Comparison of ENCODE assay signal across 19 cellular contexts in genomic region chr15:83855956-83856355, GRCh38.
DNase-seq lines count a peak whose midpoint lies in the region; ATAC-seq, FAIRE-seq and TF ChIP-seq lines count a peak whose summit lies in the region.
"Had no signal": no experiment of that assay in that cellular context is flagged by ENCODE, and none has a peak within 500 bp of the region (broad histone marks: within the 10 kb centered on the region; RNA-seq: fewer than 3 reads in every experiment).

No MANE protein-coding gene starts in this region.

- no peak for TF ChIP-seq CTCF in bronchial epithelial cell (IDR thresholded peaks at IDR 0.05; ENCODE audit: insufficient read depth, low read length, severe bottlenecking)
- TF ChIP-seq CTCF in endodermal cell (conservative IDR thresholded peaks at IDR 0.05), result no peak
- no peak for TF ChIP-seq CTCF in natural killer cell (IDR thresholded peaks at IDR 0.05)

- H3K4me1 Mint-ChIP-seq in endodermal cell (peaks cover 8% of the 10 kb centered on the region), natural killer cell (no peaks in the 10 kb centered on the region)
- H3K4me1 Mint-ChIP-seq: GM23338 had no signal

- H3K27me3 Mint-ChIP-seq in endodermal cell (ENCODE audit: insufficient read depth), result peaks cover under 1% of the 10 kb centered on the region
- H3K27me3 Mint-ChIP-seq in natural killer cell (ENCODE audit: low read depth in 2 of 2), result no peaks in the 10 kb centered on the region

- H3K4me1 ChIP-seq in rectal smooth muscle tissue (ENCODE audit: control insufficient read depth, insufficient read depth, low read length) (peaks cover 33% of the 10 kb centered on the region), endodermal cell (ENCODE audit: control insufficient read depth, insufficient read depth, low read length) (peaks cover 4% of the 10 kb centered on the region)
- H3K4me1 ChIP-seq: Caco-2, HAP-1 had no signal

- H3K27ac ChIP-seq in rectal smooth muscle tissue (ENCODE audit: low read depth, low read length) (peak overlapping the region; percentile 53), endodermal cell (ENCODE audit: low read depth, low read length) (no peak overlapping the region)

- H3K9ac ChIP-seq in rectal smooth muscle tissue (ENCODE audit: low read length), result no peak overlapping the region
- H3K9ac ChIP-seq in endodermal cell (ENCODE audit: extremely low read depth, low read length, poor library complexity, severe bottlenecking), result no peak overlapping the region

- no peaks in the 10 kb centered on the region for H3K27me3 ChIP-seq in bronchial epithelial cell (ENCODE audit: control insufficient read depth, insufficient read depth, low read length)
- no peaks in the 10 kb centered on the region for H3K27me3 ChIP-seq in rectal smooth muscle tissue (ENCODE audit: control insufficient read depth, insufficient read depth, low read length)
- no peaks in the 10 kb centered on the region for H3K27me3 ChIP-seq in endodermal cell (ENCODE audit: control insufficient read depth, insufficient read depth, low read length, poor library complexity, severe bottlenecking)

- peak; percentile 43 for DNase-seq in ELR (ENCODE audit: low read depth)
- DNase-seq in HT1080 (ENCODE audit: low read depth), result peak; percentile 69
- DNase-seq in bronchial epithelial cell (ENCODE audit: low read depth), result peak; percentile 70
- DNase-seq in endodermal cell, result no peak
- no peak for DNase-seq in natural killer cell
- DNase-seq in stimulated activated CD8-positive, alpha-beta memory T cell treated with anti-CD3 and anti-CD28 coated beads, Interleukin-4, amount 100 ng/mL, for 48 hours, result no peak
- DNase-seq: Caco-2; CD4-positive, alpha-beta T cell; KG1; NCI-H1092 treated with DMSO at 0.1 percent for 48 hours; NCI-H146; NCI-H510A; NCI-H748 treated with DMSO at 0.1 percent for 48 hours had no signal

- H3K36me3 ChIP-seq in bronchial epithelial cell (ENCODE audit: control insufficient read depth, insufficient read depth, low read length), result no peaks in the 10 kb centered on the region
- H3K36me3 ChIP-seq in rectal smooth muscle tissue (ENCODE audit: control insufficient read depth, insufficient read depth, low read length), result no peaks in the 10 kb centered on the region
- no peaks in the 10 kb centered on the region for H3K36me3 ChIP-seq in endodermal cell (ENCODE audit: control insufficient read depth, insufficient read depth, low read length)
- H3K36me3 ChIP-seq: HAP-1 had no signal

- H3K9me3 Mint-ChIP-seq in endodermal cell (peaks cover 13% of the 10 kb centered on the region), natural killer cell (no peaks in the 10 kb centered on the region)
- H3K9me3 Mint-ChIP-seq: CD4-positive, alpha-beta T cell had no signal

- no peak for ATAC-seq in natural killer cell
- ATAC-seq: GM23338 had no signal

- H3K4me3 Mint-ChIP-seq in endodermal cell, result no peak overlapping the region
- H3K4me3 Mint-ChIP-seq in natural killer cell, result no peak overlapping the region
- H3K4me3 Mint-ChIP-seq: CD4-positive, alpha-beta T cell; GM23338 had no signal

- H3K4me3 ChIP-seq in bronchial epithelial cell (ENCODE audit: low read depth, low read length) (no peak overlapping the region), rectal smooth muscle tissue (ENCODE audit: low read length) (no peak overlapping the region), endodermal cell (ENCODE audit: low read length) (no peak overlapping the region)
- H3K4me3 ChIP-seq: GM23338, HAP-1 had no signal

- intact Hi-C loops in natural killer cell (cut with micrococcal nuclease), result no loop called here

- no peak overlapping the region for H3K27ac Mint-ChIP-seq in endodermal cell
- H3K27ac Mint-ChIP-seq in natural killer cell, result no peak overlapping the region
- H3K27ac Mint-ChIP-seq: CD4-positive, alpha-beta T cell; GM23338 had no signal

- no peaks in the 10 kb centered on the region for H3K36me3 Mint-ChIP-seq in endodermal cell (ENCODE audit: low read depth)
- H3K36me3 Mint-ChIP-seq in natural killer cell, result no peaks in the 10 kb centered on the region

- FAIRE-seq in bronchial epithelial cell (lab: Jason Lieb, UNC), result no peak
- FAIRE-seq: G401.6, GM12892, HTR-8/SVneo had no signal

- peaks cover 11% of the 10 kb centered on the region for H3K9me3 ChIP-seq in endodermal cell (ENCODE audit: control insufficient read depth, low read length)
- H3K9me3 ChIP-seq: Caco-2, HAP-1 had no signal

- 90 to 100% methylated on average over 1 of the region's 1 CpG for WGBS in endodermal cell (ENCODE audit: insufficient coverage in 1 of 2, insufficient read length in 1 of 2), 2 experiments

Comparison
In these comparisons a context has a peak if more than half of its experiments do, and no peak if none do; other contexts are left out.
1. DNase-seq: peak in ELR (single experiment), HT1080 (single experiment) and bronchial epithelial cell (single experiment); none in endodermal cell (single experiment), natural killer cell (single experiment) and stimulated activated CD8-positive, alpha-beta memory T cell treated with anti-CD3 and anti-CD28 coated beads, Interleukin-4, amount 100 ng/mL, for 48 hours (single experiment).